Comparison of ENCODE assay signal across 8 cellular contexts in genomic region chr12:49868952-49869815, GRCh38. TPM values are rescaled to one million over a fixed set of nuclear protein-coding genes. Genes with fewer than 3 reads are reported as not detected.
A peak's percentile ranks its signal among the peaks of the same experiment; 100 is the strongest.
DNase-seq lines count a peak whose midpoint lies in the region; ATAC-seq and TF ChIP-seq lines count a peak whose summit lies in the region.

No MANE protein-coding gene starts in this region.

- no peak for TF ChIP-seq CTCF in lower leg skin (IDR thresholded peaks at IDR 0.05)

- intact Hi-C loops in lower leg skin (cut with DNase I; ENCODE audit: low total_unique reads) = loop anchor here (5.0 kb wide), 1 partner anchor 203 kb away; no protein-coding TSS in a partner anchor

- H3K4me1 Mint-ChIP-seq in stimulated activated naive CD8-positive, alpha-beta T cell treated with anti-CD3 and anti-CD28 coated beads, Interleukin-15, amount 100 ng/mL, for 72 hours = no peaks in the 10 kb centered on the region

- H3K27ac ChIP-seq in cingulate gyrus (ENCODE audit: low read depth, low read length) (peak overlapping the region; percentile 76), urinary bladder (ENCODE audit: low read depth) (peak overlapping the region; percentile 81)

- no peak for TF ChIP-seq POLR2A in lower leg skin (IDR thresholded peaks at IDR 0.05)

- H3K4me3 ChIP-seq in lower leg skin (ENCODE audit: low read depth, poor library complexity, severe bottlenecking) (no peak overlapping the region), urinary bladder (ENCODE audit: low read depth, low read length) (no peak overlapping the region)

- WGBS in lower leg skin, 2 donors = 27 to 37% methylated on average over 16 of the region's 16 CpGs
- WGBS in urinary bladder = 15% methylated on average over 16 of the region's 16 CpGs

- H3K27me3 Mint-ChIP-seq in stimulated activated naive CD8-positive, alpha-beta T cell treated with anti-CD3 and anti-CD28 coated beads, Interleukin-15, amount 100 ng/mL, for 72 hours = peaks cover 9% of the 10 kb centered on the region

- no peak for ATAC-seq in stimulated activated naive CD8-positive, alpha-beta T cell treated with anti-CD3 and anti-CD28 coated beads, Interleukin-15, amount 100 ng/mL, for 72 hours
- ATAC-seq in HG03571 (IDR thresholded peaks at IDR 0.05; ENCODE audit: unreplicated experiment) = no peak

- H3K4me3 Mint-ChIP-seq in stimulated activated naive CD8-positive, alpha-beta T cell treated with anti-CD3 and anti-CD28 coated beads, Interleukin-15, amount 100 ng/mL, for 72 hours = no peak overlapping the region

- no peak overlapping the region for H3K27ac Mint-ChIP-seq in stimulated activated naive CD8-positive, alpha-beta T cell treated with anti-CD3 and anti-CD28 coated beads, Interleukin-15, amount 100 ng/mL, for 72 hours

- no peaks in the 10 kb centered on the region for H3K36me3 ChIP-seq in urinary bladder (ENCODE audit: insufficient read depth)

- peak; percentile 88 for DNase-seq in GM03348 (ENCODE audit: low spot score)
- DNase-seq in NCI-H2227 treated with DMSO at 0.1 percent for 48 hours (lab: John Stamatoyannopoulos, UW) = peak; percentile 44
- peak; percentile 47 to 90 for DNase-seq in lower leg skin (ENCODE audit: low spot score in 2 of 2)
- no peak for DNase-seq in GOT3 (lab: John Stamatoyannopoulos, UW)
- DNase-seq in stimulated activated naive CD8-positive, alpha-beta T cell treated with anti-CD3 and anti-CD28 coated beads, Interleukin-15, amount 100 ng/mL, for 72 hours = no peak

- H3K4me1 ChIP-seq in urinary bladder (ENCODE audit: insufficient read depth) = no peaks in the 10 kb centered on the region

- H3K9me3 Mint-ChIP-seq in stimulated activated naive CD8-positive, alpha-beta T cell treated with anti-CD3 and anti-CD28 coated beads, Interleukin-15, amount 100 ng/mL, for 72 hours = no peaks in the 10 kb centered on the region

RNA-seq across cellular contexts. Expression of gene BCDIN3D, which starts 26.3 kb away (rescaled TPM):
- total RNA-seq in lower leg skin = 1 to 10 TPM; 3.2 to 7.4 (median 6.3) TPM
- 5.8 TPM for total RNA-seq in urinary bladder
- polyA plus RNA-seq in urinary bladder = 4.4 TPM

RNA-seq across cellular contexts. Expression of gene FAIM2, which starts 34.5 kb away (rescaled TPM):
- total RNA-seq in lower leg skin (under 1 TPM in 3 of 4 donors, not detected in 1; 0.08 to 0.91 (median 0.17) TPM), urinary bladder (7.4 TPM)
- polyA plus RNA-seq in urinary bladder = 9.1 TPM

RNA-seq across cellular contexts. Expression of gene NCKAP5L, which starts 41.0 kb away (rescaled TPM):
- total RNA-seq in lower leg skin (10 to 100 TPM in 1 of 4 donors, 1 to 10 TPM in 3; 6.1 to 12.9 (median 9.0) TPM), urinary bladder (13.3 TPM)
- polyA plus RNA-seq in urinary bladder = 14.1 TPM

Comparison
In these comparisons a context has a peak if more than half of its experiments do, and no peak if none do; other contexts are left out.
1. DNase-seq: peak in GM03348 (single experiment), NCI-H2227 treated with DMSO at 0.1 percent for 48 hours (single experiment) and lower leg skin (2 of 2); none in GOT3 (single experiment) and stimulated activated naive CD8-positive, alpha-beta T cell treated with anti-CD3 and anti-CD28 coated beads, Interleukin-15, amount 100 ng/mL, for 72 hours (0 of 2).